In the genomic region with DNA sequence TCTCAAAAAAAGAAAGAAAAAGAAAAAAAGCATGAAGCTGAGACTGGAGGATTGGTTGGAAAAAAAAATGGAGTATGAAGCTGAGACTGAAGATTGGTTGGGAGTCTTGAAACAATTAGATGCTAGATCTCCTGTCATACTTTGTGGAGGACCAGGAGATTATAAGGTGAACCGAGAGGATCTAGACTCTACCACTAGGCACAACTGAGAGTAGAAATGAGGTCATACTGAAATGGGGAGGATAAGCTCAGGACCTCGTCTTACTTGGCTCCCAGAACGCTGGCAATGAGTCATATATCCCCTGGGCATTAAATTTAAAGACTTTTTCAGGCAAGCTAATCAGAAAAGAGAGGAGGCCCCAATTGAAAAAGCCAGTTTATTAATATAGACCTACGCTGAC, we compare ENCODE assay signal across 10 cellular contexts. TPM values are rescaled to one million over a fixed set of nuclear protein-coding genes. Genes with fewer than 3 reads are reported as not detected.
A peak's percentile ranks its signal among the peaks of the same experiment; 100 is the strongest.
DNase-seq lines count a peak whose midpoint lies in the region; FAIRE-seq and TF ChIP-seq lines count a peak whose summit lies in the region.
"Had no signal": no experiment of that assay in that cellular context is flagged by ENCODE, and none has a peak within 500 bp of the region (broad histone marks: within the 10 kb centered on the region; RNA-seq: fewer than 3 reads in every experiment).

No MANE protein-coding gene starts in this region.

- no peak for TF ChIP-seq CTCF in A673 (conservative IDR thresholded peaks at IDR 0.05; ENCODE audit: low read depth, low read length)
- no peak for TF ChIP-seq CTCF in fibroblast of pulmonary artery (IDR thresholded peaks at IDR 0.05; ENCODE audit: low read length, missing control alignments)
- TF ChIP-seq CTCF in thyroid gland (IDR thresholded peaks at IDR 0.05) = no peak

- POLR2A ChIA-PET in A673 (lab: Charles Lee; ENCODE audit: low non-redundant PET) = no interaction called here

- TF ChIP-seq POLR2A in thyroid gland (IDR thresholded peaks at IDR 0.05) = no peak

- H3K4me1 ChIP-seq in A673 (ENCODE audit: insufficient read depth, low read length, poor library complexity, severe bottlenecking) (peaks cover 25% of the 10 kb centered on the region), thyroid gland (peaks cover 11 to 14% of the 10 kb centered on the region in 2 donors)

- no peaks in the 10 kb centered on the region for H3K36me3 ChIP-seq in A673 (ENCODE audit: insufficient read depth, low read length, poor library complexity, severe bottlenecking)
- H3K36me3 ChIP-seq in thyroid gland = no peaks in the 10 kb centered on the region

- no peak overlapping the region for H3K4me3 ChIP-seq in A673 (ENCODE audit: low read depth, low read length, poor library complexity, severe bottlenecking)
- no peak overlapping the region for H3K4me3 ChIP-seq in fibroblast of pulmonary artery (replicated peaks; ENCODE audit: low read depth, low read length)
- no peak overlapping the region for H3K4me3 ChIP-seq in thyroid gland (replicated peaks in 1 of 3)
- H3K4me3 ChIP-seq: lung had no signal

- 65 to 75% methylated on average over 4 of the region's 4 CpGs for WGBS in thyroid gland, 2 donors

- H3K27me3 ChIP-seq in A673 (replicated peaks; ENCODE audit: insufficient read depth, low read depth, low read length, poor library complexity) = no peaks in the 10 kb centered on the region
- no peaks in the 10 kb centered on the region for H3K27me3 ChIP-seq in thyroid gland

- CTCF ChIA-PET in A673 (lab: Charles Lee) = no interaction called here

- DNase-seq in A673 (ENCODE audit: low spot score) (peak; percentile 88), GM19239 (ENCODE audit: insufficient read length, low spot score) (peak; percentile 9), NCI-H226 (peak; percentile 68), fibroblast of pulmonary artery (ENCODE audit: low read depth) (peak; percentile 89), thyroid gland (no peak), SW480 (ENCODE audit: low spot score) (no peak), SKM-1 (lab: John Stamatoyannopoulos, UW; ENCODE audit: unreplicated experiment) (no peak)
- no peak for DNase-seq in activated effector memory CD4-positive, alpha-beta T cell treated with Interleukin-2 at 50 U/mL for 16 hours
- DNase-seq: DMS53 had no signal

- no peaks in the 10 kb centered on the region for H3K9me3 ChIP-seq in A673 (ENCODE audit: low read depth, low read length, poor library complexity, severe bottlenecking)
- no peaks in the 10 kb centered on the region for H3K9me3 ChIP-seq in thyroid gland

- no TSS peak for BruUV-seq in A673 (replicated peaks; lab: Mats Ljungman, UMichigan)

- intact Hi-C loops in A673 (cut with micrococcal nuclease; ENCODE audit: unreplicated experiment) (no loop called here), thyroid gland (cut with DNase I) (loop anchor here (10.0 kb wide), 1 partner anchor 52 kb away; no protein-coding TSS in a partner anchor)

- no peak for FAIRE-seq in GM19239 (lab: Jason Lieb, UNC)

- H3K27ac ChIP-seq in A673 (ENCODE audit: low read depth, low read length, poor library complexity, severe bottlenecking) (no peak overlapping the region), thyroid gland (no peak overlapping the region)

RNA-seq across cellular contexts. Expression of a gene that starts 3.3 kb away (rescaled TPM):
- total RNA-seq in A673 (2021) (48.6 and 56.0 TPM in 2 replicates), thyroid gland (10 to 100 TPM; 25.2 to 40.3 (median 34.0) TPM)

Comparison
In these comparisons a context has a peak if more than half of its experiments do, and no peak if none do; other contexts are left out.
1. DNase-seq: peak in A673 (single experiment), GM19239 (single experiment), NCI-H226 (single experiment) and fibroblast of pulmonary artery (single experiment); none in thyroid gland (0 of 2), SW480 (single experiment), activated effector memory CD4-positive, alpha-beta T cell treated with Interleukin-2 at 50 U/mL for 16 hours (single experiment) and SKM-1 (single experiment).